ENCODE assay signal across 15 cellular contexts in genomic region chr2:218260166-218260565, GRCh38. TPM values are rescaled to one million over a fixed set of nuclear protein-coding genes. Genes with fewer than 3 reads are reported as not detected.
A peak's percentile ranks its signal among the peaks of the same experiment; 100 is the strongest.
DNase-seq lines count a peak whose midpoint lies in the region; ATAC-seq, FAIRE-seq and TF ChIP-seq lines count a peak whose summit lies in the region.
"Had no signal": no experiment of that assay in that cellular context is flagged by ENCODE, and none has a peak within 500 bp of the region (broad histone marks: within the 10 kb centered on the region; RNA-seq: fewer than 3 reads in every experiment).

No MANE protein-coding gene starts in this region.

- intact Hi-C loops in heart right ventricle (cut with DNase I): loop anchor here in 1 of 10 donors (5.0 kb wide), 1 partner anchor 43 kb away; the partner anchor contains the start of gene ARPC2
- intact Hi-C loops in Right ventricle myocardium superior (cut with DNase I): no loop called here
- intact Hi-C loops in esophagus squamous epithelium (cut with DNase I): no loop called here
- intact Hi-C loops in ovary (cut with DNase I): loop anchor here in 1 of 4 donors (5.0 kb wide), 1 partner anchor 43 kb away; the partner anchor contains the start of gene ARPC2

- WGBS in heart right ventricle, 2 donors: 76 to 88% methylated on average over 5 of the region's 5 CpGs
- 83 to 93% methylated on average over 3 to 4 of the region's 5 CpGs for WGBS in esophagus squamous epithelium, 2 donors
- 80 to 90% (median 83%) methylated on average over 5 of the region's 5 CpGs for WGBS in ovary, 3 donors

- FAIRE-seq in urothelium cell line (lab: Jason Lieb, UNC): peak; percentile 9
- FAIRE-seq: K562 had no signal

- no peaks in the 10 kb centered on the region for H3K27me3 ChIP-seq in heart right ventricle
- no peaks in the 10 kb centered on the region for H3K27me3 ChIP-seq in esophagus squamous epithelium
- H3K27me3 ChIP-seq in ovary: no peaks in the 10 kb centered on the region

- peak overlapping the region; percentile 75 to 98 (median 87) for H3K27ac ChIP-seq in heart right ventricle
- peak overlapping the region in 3 of 4 donors; percentile 59 to 84 (median 65) for H3K27ac ChIP-seq in esophagus squamous epithelium
- peak overlapping the region; percentile 71 to 80 for H3K27ac ChIP-seq in ovary
- no peak overlapping the region for H3K27ac ChIP-seq in substantia nigra (ENCODE audit: low read depth, low read length, poor library complexity, severe bottlenecking)

- no peak for TF ChIP-seq POLR2A in esophagus squamous epithelium (IDR thresholded peaks at IDR 0.05)
- TF ChIP-seq POLR2A in ovary (IDR thresholded peaks at IDR 0.05): no peak

- H3K9me3 ChIP-seq in heart right ventricle: no peaks in the 10 kb centered on the region
- no peaks in the 10 kb centered on the region for H3K9me3 ChIP-seq in esophagus squamous epithelium
- no peaks in the 10 kb centered on the region for H3K9me3 ChIP-seq in ovary

- no peak for TF ChIP-seq EP300 in ovary (IDR thresholded peaks at IDR 0.05)

- H3K4me1 ChIP-seq in heart right ventricle (peaks cover 34 to 86% (median 64%) of the 10 kb centered on the region in 9 donors), esophagus squamous epithelium (peaks cover 17 to 72% (median 33%) of the 10 kb centered on the region in 3 donors), ovary (ENCODE audit: insufficient read depth) (peaks cover 22% of the 10 kb centered on the region)

- TF ChIP-seq CTCF in heart right ventricle (IDR thresholded peaks at IDR 0.05) (no peak), esophagus squamous epithelium (IDR thresholded peaks at IDR 0.05) (no peak), ovary (IDR thresholded peaks at IDR 0.05) (no peak)

- ATAC-seq in heart right ventricle (no peak), Right ventricle myocardium superior (ENCODE audit: poor library complexity) (no peak)
- ATAC-seq: K562 had no signal

- H3K4me3 ChIP-seq in heart right ventricle: peak overlapping the region in 2 of 10 donors; percentile 18 to 29
- no peak overlapping the region for H3K4me3 ChIP-seq in esophagus squamous epithelium
- H3K4me3 ChIP-seq in ovary: no peak overlapping the region
- H3K4me3 ChIP-seq: K562, skin epidermis had no signal

- H3K36me3 ChIP-seq in heart right ventricle (peaks cover 0 to 49% (median 35%) of the 10 kb centered on the region in 9 donors), esophagus squamous epithelium (peaks cover 15 to 54% (median 17%) of the 10 kb centered on the region in 3 donors), ovary (no peaks in the 10 kb centered on the region)

- DNase-seq in heart right ventricle (no peak), Right ventricle myocardium superior (no peak), esophagus squamous epithelium (lab: John Stamatoyannopoulos, UW) (no peak), ovary (no peak), urothelium cell line (ENCODE audit: low spot score) (no peak), substantia nigra (lab: John Stamatoyannopoulos, UW) (no peak), midbrain (lab: John Stamatoyannopoulos, UW) (no peak), SW 1271 (lab: John Stamatoyannopoulos, UW) (no peak)
- DNase-seq: cerebellar nuclear complex, NCI-H2081 treated with DMSO at 0.1 percent for 48 hours, OCI-M1 had no signal

RNA-seq across cellular contexts. Expression of gene GPBAR1, which starts 0.6 kb away (rescaled TPM):
- 1 to 10 TPM in 7 of 10 donors, under 1 TPM in 3; 0.36 to 3.7 (median 1.3) TPM for total RNA-seq in heart right ventricle
- 1 to 10 TPM; 1.8 to 2.3 TPM for polyA plus RNA-seq in heart right ventricle
- total RNA-seq in Right ventricle myocardium superior: 1.8 TPM
- 1 to 10 TPM in 1 of 4 donors, under 1 TPM in 2, not detected in 1; 0.26 to 1.3 (median 0.31) TPM for total RNA-seq in esophagus squamous epithelium
- total RNA-seq in ovary: 1 to 10 TPM in 5 of 7 donors, under 1 TPM in 2; 0.38 to 3.8 (median 2.1) TPM
- 1 to 10 TPM in 1 of 2 donors, under 1 TPM in 1; 0.28 to 2.8 TPM for polyA plus RNA-seq in ovary
- total RNA-seq: fibroblast of villous mesenchyme, K562 had no signal
- polyA plus RNA-seq: BJ, K562 had no signal

RNA-seq across cellular contexts. Expression of gene AAMP, which starts 9.8 kb away (rescaled TPM):
- total RNA-seq in heart right ventricle (10 to 100 TPM; 45.9 to 65.1 (median 57.5) TPM), Right ventricle myocardium superior (48.4 TPM), esophagus squamous epithelium (100 to 1,000 TPM in 3 of 4 donors, 10 to 100 TPM in 1; 97.9 to 136 (median 118) TPM), ovary (100 to 1,000 TPM in 5 of 7 donors, 10 to 100 TPM in 2; 86.5 to 123 (median 106) TPM)
- polyA plus RNA-seq in heart right ventricle (100 to 1,000 TPM in 1 of 2 donors, 10 to 100 TPM in 1; 33.4 to 116 TPM), ovary (100 to 1,000 TPM in 1 of 2 donors, 10 to 100 TPM in 1; 71.1 to 144 TPM)

RNA-seq across cellular contexts. Expression of gene PNKD, which starts 10.2 kb away (rescaled TPM):
- total RNA-seq in heart right ventricle: 10 to 100 TPM; 56.9 to 91.1 (median 74.2) TPM
- polyA plus RNA-seq in heart right ventricle: 100 to 1,000 TPM in 1 of 2 donors, 10 to 100 TPM in 1; 76.7 to 138 TPM
- 72.9 TPM for total RNA-seq in Right ventricle myocardium superior
- 10 to 100 TPM; 19.7 to 34.3 (median 28.0) TPM for total RNA-seq in esophagus squamous epithelium
- total RNA-seq in ovary: 10 to 100 TPM; 37.3 to 59.6 (median 48.1) TPM
- polyA plus RNA-seq in ovary: 10 to 100 TPM; 23.3 to 74.5 TPM

RNA-seq across cellular contexts. Expression of gene TMBIM1, which starts 32.1 kb away (rescaled TPM):
- 100 to 1,000 TPM in 7 of 10 donors, 10 to 100 TPM in 3; 85.3 to 151 (median 110) TPM for total RNA-seq in heart right ventricle
- 100 to 1,000 TPM in 1 of 2 donors, 10 to 100 TPM in 1; 30.9 to 139 TPM for polyA plus RNA-seq in heart right ventricle
- total RNA-seq in Right ventricle myocardium superior: 117 TPM
- 100 to 1,000 TPM; 238 to 342 (median 275) TPM for total RNA-seq in esophagus squamous epithelium
- 100 to 1,000 TPM in 6 of 7 donors, 10 to 100 TPM in 1; 80.6 to 137 (median 114) TPM for total RNA-seq in ovary
- 100 to 1,000 TPM; 106 to 259 TPM for polyA plus RNA-seq in ovary

RNA-seq across cellular contexts. Expression of gene ARPC2, which starts 43.2 kb away (rescaled TPM):
- total RNA-seq in heart right ventricle: 100 to 1,000 TPM; 120 to 213 (median 134) TPM
- 100 to 1,000 TPM in 1 of 2 donors, 10 to 100 TPM in 1; 58.5 to 176 TPM for polyA plus RNA-seq in heart right ventricle
- total RNA-seq in Right ventricle myocardium superior: 123 TPM
- total RNA-seq in esophagus squamous epithelium: 100 to 1,000 TPM; 465 to 690 (median 542) TPM
- total RNA-seq in ovary: 100 to 1,000 TPM; 135 to 229 (median 166) TPM
- polyA plus RNA-seq in ovary: 100 to 1,000 TPM; 170 to 357 TPM
